In the genomic region with DNA sequence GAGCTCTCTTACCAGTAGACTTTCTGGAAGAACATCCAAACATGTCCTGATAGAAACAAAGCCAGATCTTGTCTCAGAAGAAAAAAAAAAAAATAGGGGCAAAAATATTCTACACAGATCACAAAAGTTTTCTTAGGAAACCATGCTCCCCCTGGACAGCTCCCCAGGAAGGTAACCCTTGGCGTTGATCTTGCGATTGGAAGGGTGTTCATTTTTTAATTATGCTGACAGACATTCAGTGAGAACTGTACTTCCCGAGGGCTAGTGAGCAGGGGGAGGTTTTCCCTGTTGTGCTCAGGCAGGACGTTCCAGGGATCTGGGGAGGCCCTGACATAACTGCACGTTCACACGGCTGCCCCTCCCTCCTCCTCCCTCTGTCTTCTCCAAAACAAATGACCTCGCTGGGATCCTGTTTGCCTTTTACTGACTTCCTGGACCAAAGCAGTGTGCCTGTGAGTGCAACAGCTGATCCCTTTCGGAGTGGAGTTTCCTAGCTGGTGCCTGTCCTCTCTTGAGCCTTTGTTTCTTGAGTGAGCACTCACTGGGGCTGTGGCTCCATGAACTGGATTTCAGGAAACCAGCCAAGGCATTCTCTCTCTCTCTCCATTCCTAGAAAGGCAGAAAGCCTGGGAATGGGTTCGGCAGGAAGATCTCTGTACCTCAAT, we compare ENCODE assay signal across 10 cellular contexts. TPM values are rescaled to one million over a fixed set of nuclear protein-coding genes. Genes with fewer than 3 reads are reported as not detected.
DNase-seq lines count a peak whose midpoint lies in the region; ATAC-seq, FAIRE-seq and TF ChIP-seq lines count a peak whose summit lies in the region.
"Had no signal": no experiment of that assay in that cellular context is flagged by ENCODE, and none has a peak within 500 bp of the region (broad histone marks: within the 10 kb centered on the region; RNA-seq: fewer than 3 reads in every experiment).

No MANE protein-coding gene starts in this region.

- DNase-seq in BJ (ENCODE audit: low read depth), result peak; percentile 52
- DNase-seq in amniotic epithelial cell (ENCODE audit: low read depth), result peak; percentile 56
- peak; percentile 63 for DNase-seq in hepatocyte (ENCODE audit: low spot score)
- DNase-seq in pancreas, result peak in 3 of 6 donors; percentile 14 to 55 (median 31)
- DNase-seq in epidermal melanocyte (ENCODE audit: insufficient read length, low spot score), result no peak
- no peak for DNase-seq in natural killer cell treated with Interleukin-12 subunit alpha and Interleukin-12 subunit beta and Interleukin-15 and Interleukin-18, amount 100 ng/mL, for 72 hours (ENCODE audit: low spot score)
- no peak for DNase-seq in activated CD4-positive, alpha-beta T cell treated with anti-CD3 and anti-CD28 coated beads, Interleukin-2, amount 50 U/mL, for 48 hours
- DNase-seq: NCI-H1417 treated with DMSO at 0.1 percent for 48 hours had no signal

- POLR2A ChIA-PET in BJ (lab: Charles Lee), result no interaction called here

- H3K4me3 ChIP-seq in BJ (ENCODE audit: low read depth, low read length), result no peak overlapping the region
- H3K4me3 ChIP-seq in hepatocyte, result no peak overlapping the region
- H3K4me3 ChIP-seq in pancreas, result no peak overlapping the region
- H3K4me3 ChIP-seq: SK-N-MC had no signal

- H3K27me3 ChIP-seq in BJ (ENCODE audit: control insufficient read depth, insufficient read depth, low read length), result no peaks in the 10 kb centered on the region
- H3K27me3 ChIP-seq in hepatocyte, result no peaks in the 10 kb centered on the region
- H3K27me3 ChIP-seq in pancreas, result no peaks in the 10 kb centered on the region

- H3K36me3 ChIP-seq in BJ (ENCODE audit: control insufficient read depth, insufficient read depth, low read length) (no peaks in the 10 kb centered on the region), hepatocyte (replicated peaks; ENCODE audit: insufficient read depth, low read depth) (no peaks in the 10 kb centered on the region), pancreas (no peaks in the 10 kb centered on the region)

- H3K4me1 ChIP-seq in hepatocyte (ENCODE audit: insufficient read depth) (peaks cover 14% of the 10 kb centered on the region), pancreas (no peaks in the 10 kb centered on the region)

- no peaks in the 10 kb centered on the region for H3K36me3 Mint-ChIP-seq in natural killer cell treated with Interleukin-12 subunit alpha and Interleukin-12 subunit beta and Interleukin-15 and Interleukin-18, amount 100 ng/mL, for 72 hours

- TF ChIP-seq CTCF in BJ (IDR thresholded peaks at IDR 0.05; ENCODE audit: insufficient read depth, low read depth, low read length), result no peak
- TF ChIP-seq CTCF in hepatocyte (IDR thresholded peaks at IDR 0.05; ENCODE audit: poor library complexity), result no peak
- no peak for TF ChIP-seq CTCF in pancreas (IDR thresholded peaks at IDR 0.05)

- no peaks in the 10 kb centered on the region for H4K20me1 ChIP-seq in hepatocyte (ENCODE audit: insufficient read depth, poor library complexity, severe bottlenecking)

- H3K27ac ChIP-seq in hepatocyte (peak overlapping the region; percentile 61), pancreas (no peak overlapping the region)
- H3K27ac ChIP-seq: SK-N-MC had no signal

- no peak overlapping the region for H3K4me3 Mint-ChIP-seq in natural killer cell treated with Interleukin-12 subunit alpha and Interleukin-12 subunit beta and Interleukin-15 and Interleukin-18, amount 100 ng/mL, for 72 hours

- H3K27ac Mint-ChIP-seq in natural killer cell treated with Interleukin-12 subunit alpha and Interleukin-12 subunit beta and Interleukin-15 and Interleukin-18, amount 100 ng/mL, for 72 hours, result no peak overlapping the region

- no peaks in the 10 kb centered on the region for H3K9me3 Mint-ChIP-seq in natural killer cell treated with Interleukin-12 subunit alpha and Interleukin-12 subunit beta and Interleukin-15 and Interleukin-18, amount 100 ng/mL, for 72 hours

- CTCF ChIA-PET in BJ (lab: Yijun Ruan, JAX), result interaction anchor here (0.6 kb wide), 1 partner anchor 1308 kb away, joined by 4 read pairs; no protein-coding TSS in a partner anchor

- ATAC-seq in pancreas (peak; percentile 53 to 87 (median 84)), GM21367 (IDR thresholded peaks at IDR 0.05; ENCODE audit: unreplicated experiment) (no peak)
- no peak for ATAC-seq in natural killer cell treated with Interleukin-12 subunit alpha and Interleukin-12 subunit beta and Interleukin-15 and Interleukin-18, amount 100 ng/mL, for 72 hours

- peak overlapping the region; percentile 17 for H2AFZ ChIP-seq in hepatocyte

- no peaks in the 10 kb centered on the region for H3K4me1 Mint-ChIP-seq in natural killer cell treated with Interleukin-12 subunit alpha and Interleukin-12 subunit beta and Interleukin-15 and Interleukin-18, amount 100 ng/mL, for 72 hours (ENCODE audit: low read depth in 2 of 2)

- no peak for FAIRE-seq in pancreas (lab: Jason Lieb, UNC)

- 45% methylated on average over 9 of the region's 9 CpGs for WGBS in hepatocyte (ENCODE audit: low lambda C conversion rate, missing lambda C conversion rate)
- 24 to 26% methylated on average over 9 of the region's 9 CpGs for WGBS in pancreas, 2 donors

- peaks cover 10 to 28% of the 10 kb centered on the region in 2 donors for H3K27me3 Mint-ChIP-seq in natural killer cell treated with Interleukin-12 subunit alpha and Interleukin-12 subunit beta and Interleukin-15 and Interleukin-18, amount 100 ng/mL, for 72 hours

- H3K9me3 ChIP-seq in hepatocyte (ENCODE audit: low read depth) (no peaks in the 10 kb centered on the region), pancreas (no peaks in the 10 kb centered on the region)

- no peaks in the 10 kb centered on the region for H3K9me2 ChIP-seq in hepatocyte (replicated peaks; ENCODE audit: insufficient read depth)

- peak overlapping the region; percentile 60 for H3K4me2 ChIP-seq in hepatocyte

- intact Hi-C loops in pancreas (cut with DNase I), result no loop called here

- H3K79me2 ChIP-seq in hepatocyte, result no peaks in the 10 kb centered on the region

RNA-seq across cellular contexts. Expression of a gene that starts 46.7 kb away (rescaled TPM):
- polyA plus RNA-seq in BJ (2011; rRNA removed) (47.0 and 118 TPM in 2 replicates), hepatocyte (95.5 and 96.9 TPM in 2 replicates), pancreas (10 to 100 TPM; 14.0 to 24.3 TPM)
- polyA minus RNA-seq in BJ (2011; rRNA and poly(A)+ RNA removed), result 44.7 and 50.6 TPM in 2 replicates
- total RNA-seq in hepatocyte (105 and 129 TPM in 2 replicates), pancreas (100 to 1,000 TPM in 2 of 6 donors, 10 to 100 TPM in 4; 36.2 to 118 (median 66.0) TPM)
- 1 to 10 TPM in 1 of 2 donors, under 1 TPM in 1; 0.74 to 1.1 TPM for total RNA-seq in natural killer cell treated with Interleukin-12 subunit alpha and Interleukin-12 subunit beta and Interleukin-15 and Interleukin-18, amount 100 ng/mL, for 72 hours

Comparison
In these comparisons a context has a peak if more than half of its experiments do, and no peak if none do; other contexts are left out.
1. DNase-seq: peak in BJ (single experiment), amniotic epithelial cell (single experiment) and hepatocyte (single experiment); none in epidermal melanocyte (single experiment), natural killer cell treated with Interleukin-12 subunit alpha and Interleukin-12 subunit beta and Interleukin-15 and Interleukin-18, amount 100 ng/mL, for 72 hours (single experiment) and activated CD4-positive, alpha-beta T cell treated with anti-CD3 and anti-CD28 coated beads, Interleukin-2, amount 50 U/mL, for 48 hours (0 of 2).
2. ATAC-seq: peak in pancreas (4 of 4); none in natural killer cell treated with Interleukin-12 subunit alpha and Interleukin-12 subunit beta and Interleukin-15 and Interleukin-18, amount 100 ng/mL, for 72 hours (0 of 2) and GM21367 (single experiment).
3. RNA of a gene that starts 46.7 kb away (total RNA-seq): 105 to 129 TPM in hepatocyte and 36.2 to 118 TPM in pancreas; 0.74 to 1.1 TPM in natural killer cell treated with Interleukin-12 subunit alpha and Interleukin-12 subunit beta and Interleukin-15 and Interleukin-18, amount 100 ng/mL, for 72 hours; every median in the first group is over 10 times any median in the second.